ENCODE assay signal across 8 cellular contexts in genomic region chr15:42490246-42490742, GRCh38. TPM values are rescaled to one million over a fixed set of nuclear protein-coding genes. Genes with fewer than 3 reads are reported as not detected.
DNase-seq lines count a peak whose midpoint lies in the region; ATAC-seq, FAIRE-seq and TF ChIP-seq lines count a peak whose summit lies in the region.

No MANE protein-coding gene starts in this region.

- no peaks in the 10 kb centered on the region for H3K9me1 ChIP-seq in endothelial cell of umbilical vein (replicated peaks; ENCODE audit: control insufficient read depth, extremely low read depth, insufficient read depth, low read length)

- no peaks in the 10 kb centered on the region for H4K20me1 ChIP-seq in endothelial cell of umbilical vein (replicated peaks; ENCODE audit: control insufficient read depth, extremely low read depth, insufficient read depth, low read length)

- no peak for ATAC-seq in GM19023 (IDR thresholded peaks at IDR 0.05; ENCODE audit: unreplicated experiment)
- ATAC-seq in GM19452 (IDR thresholded peaks at IDR 0.05; ENCODE audit: unreplicated experiment), result no peak

- H2AFZ ChIP-seq in endothelial cell of umbilical vein (ENCODE audit: low read depth, low read length), result peak overlapping the region; percentile 22

- TF ChIP-seq POLR2A in H54 (IDR thresholded peaks at IDR 0.05; ENCODE audit: low read depth, low read length) (no peak), endothelial cell of umbilical vein (IDR thresholded peaks at IDR 0.05; ENCODE audit: low read depth, low read length) (no peak)

- intact Hi-C loops in endothelial cell of umbilical vein (cut with micrococcal nuclease), result loop anchor here (2.0 to 5.0 kb wide), 2 partner anchors 85 to 218 kb away; partner anchors contain the start of genes GANC, STARD9 and TMEM87A

- H3K4me3 ChIP-seq in AG10803 (ENCODE audit: low read length), result peak overlapping the region; percentile 98
- peak overlapping the region; percentile 76 for H3K4me3 ChIP-seq in SJCRH30
- peak overlapping the region; percentile 79 to 94 (median 92) for H3K4me3 ChIP-seq in endothelial cell of umbilical vein (replicated peaks in 1 of 3; ENCODE audit: insufficient read depth in 1 of 3, low read depth in 1 of 3, low read length in 3 of 3)

- no peaks in the 10 kb centered on the region for H3K9me3 Mint-ChIP-seq in nephron

- peaks cover 48% of the 10 kb centered on the region for H3K79me2 ChIP-seq in endothelial cell of umbilical vein (ENCODE audit: control insufficient read depth, insufficient read depth, low read length)

- POLR2A ChIA-PET in endothelial cell of umbilical vein (lab: Charles Lee), result interaction anchor here (0.5 to 1.3 kb wide), 4 partner anchors 12 to 217 kb away, joined by 3 to 4 read pairs (median 4); partner anchors contain the start of genes GANC and TMEM87A

- H3K9ac ChIP-seq in endothelial cell of umbilical vein (replicated peaks; ENCODE audit: extremely low read depth, insufficient read depth, low read length), result peak overlapping the region; percentile 98

- H3K4me3 Mint-ChIP-seq in nephron, result peak overlapping the region; percentile 86 to 98 (median 96)

- BruUV-seq in endothelial cell of umbilical vein (replicated peaks; lab: Mats Ljungman, UMichigan), result TSS peak; percentile 18

- H3K9me3 ChIP-seq in SJCRH30 (replicated peaks) (no peaks in the 10 kb centered on the region), endothelial cell of umbilical vein (replicated peaks; ENCODE audit: control insufficient read depth, insufficient read depth, low read length) (no peaks in the 10 kb centered on the region)

- H3K4me2 ChIP-seq in endothelial cell of umbilical vein (ENCODE audit: insufficient read depth, low read length), result peak overlapping the region; percentile 99

- CTCF ChIA-PET in endothelial cell of umbilical vein (lab: Charles Lee), result interaction anchor here (0.8 to 2.0 kb wide), 7 partner anchors 9 to 159 kb away, joined by 3 to 5 read pairs (median 4); no protein-coding TSS in a partner anchor

- H3K4me1 ChIP-seq in SJCRH30 (peaks cover 3% of the 10 kb centered on the region; the same call in 1 of the 2 replicates), endothelial cell of umbilical vein (ENCODE audit: control insufficient read depth, extremely low read depth, insufficient read depth, low read length) (peaks cover 36% of the 10 kb centered on the region)

- peak overlapping the region; percentile 98 for H3K27ac ChIP-seq in SJCRH30
- H3K27ac ChIP-seq in endothelial cell of umbilical vein (ENCODE audit: insufficient read depth, low read depth, low read length), result peak overlapping the region; percentile 99

- no peaks in the 10 kb centered on the region for H3K27me3 ChIP-seq in SJCRH30
- H3K27me3 ChIP-seq in endothelial cell of umbilical vein (ENCODE audit: control insufficient read depth in 2 of 2, insufficient read depth in 2 of 2, low read length in 2 of 2), result no peaks in the 10 kb centered on the region

- FAIRE-seq in H54 (lab: Jason Lieb, UNC) (peak; percentile 48), endothelial cell of umbilical vein (lab: Jason Lieb, UNC) (peak; percentile 47)

- TF ChIP-seq CTCF in AG10803 (conservative IDR thresholded peaks at IDR 0.05; ENCODE audit: low read length), result no peak
- no peak for TF ChIP-seq CTCF in endothelial cell of umbilical vein (IDR thresholded peaks at IDR 0.05; ENCODE audit: extremely low read depth in 1 of 2, insufficient read depth in 1 of 2, low read depth in 1 of 2, low read length in 2 of 2)
- TF ChIP-seq CTCF in nephron (IDR thresholded peaks at IDR 0.05; ENCODE audit: unreplicated experiment in 3 of 3), result no peak

- no peaks in the 10 kb centered on the region for H3K27me3 Mint-ChIP-seq in nephron (ENCODE audit: low read depth)

- H3K36me3 Mint-ChIP-seq in nephron (ENCODE audit: low read depth), result peaks cover 7% of the 10 kb centered on the region

- peak; percentile 4 for DNase-seq in AG10803 (ENCODE audit: low read depth)
- no peak for DNase-seq in H54 (ENCODE audit: insufficient read length, low spot score)
- DNase-seq in SJCRH30, result no peak
- DNase-seq in endothelial cell of umbilical vein (ENCODE audit: low read depth, low spot score), result peak; percentile 44
- DNase-seq in HK-2 (ENCODE audit: unreplicated experiment), result no peak

- peaks cover 25% of the 10 kb centered on the region for H3K4me1 Mint-ChIP-seq in nephron

- peak overlapping the region; percentile 99 to 100 (median 100) for H3K27ac Mint-ChIP-seq in nephron

- H3K36me3 ChIP-seq in SJCRH30, result no peaks in the 10 kb centered on the region
- H3K36me3 ChIP-seq in endothelial cell of umbilical vein (ENCODE audit: control insufficient read depth in 2 of 2, extremely low read depth in 1 of 2, insufficient read depth in 2 of 2, low read length in 2 of 2), result no peaks in the 10 kb centered on the region

- dilution Hi-C loops in endothelial cell of umbilical vein (cut with MboI; ENCODE audit: extremely low pct_ligation_motif_present, low sequenced_read_pairs), result no loop called here

TF ChIP-seq in endothelial cell of umbilical vein, 7 proteins besides CTCF, POLR2A, EP300 and RAD21:
- no peak for TF ChIP-seq EZH2 (IDR thresholded peaks at IDR 0.05; ENCODE audit: borderline replicate concordance, low read depth, low read length, severe bottlenecking)
- no peak for TF ChIP-seq MYC (IDR thresholded peaks at IDR 0.05; ENCODE audit: low read depth, low read length)
- TF ChIP-seq MAX (IDR thresholded peaks at IDR 0.05; ENCODE audit: insufficient read depth, insufficient read length), result no peak
TF ChIP-seq in endothelial cell of umbilical vein: peak in this region for 0.

RNA-seq across cellular contexts. Expression of gene ZNF106, which starts 0.6 kb away (rescaled TPM):
- 84.6 and 86.2 TPM in 2 replicates for total RNA-seq in SJCRH30 (2014; rRNA removed; shearing (Covaris generic))
- 51.2 and 53.5 TPM in 2 replicates for total RNA-seq in endothelial cell of umbilical vein
- 16.7 and 18.9 TPM in 2 replicates for polyA plus RNA-seq in endothelial cell of umbilical vein
- polyA plus RNA-seq in endothelial cell of umbilical vein (2011; cell fraction: cytosol; rRNA removed), result 16.3 and 17.3 TPM in 2 replicates
- 17.8 and 18.5 TPM in 2 replicates for polyA plus RNA-seq in endothelial cell of umbilical vein (2011; cell fraction: nucleus; rRNA removed)
- 29.7 and 40.7 TPM in 2 replicates for polyA plus RNA-seq in endothelial cell of umbilical vein (2012)
- 86.9 and 96.7 TPM in 2 replicates for polyA minus RNA-seq in endothelial cell of umbilical vein
- polyA minus RNA-seq in endothelial cell of umbilical vein (2011; cell fraction: cytosol; rRNA and poly(A)+ RNA removed), result 48.4 TPM
- 33.3 and 54.0 TPM in 2 replicates for polyA minus RNA-seq in endothelial cell of umbilical vein (2011; cell fraction: nucleus; rRNA and poly(A)+ RNA removed)

RNA-seq across cellular contexts. Expression of gene SNAP23, which starts 5.1 kb away (rescaled TPM):
- 52.6 and 60.7 TPM in 2 replicates for total RNA-seq in SJCRH30 (2014; rRNA removed; shearing (Covaris generic))
- total RNA-seq in endothelial cell of umbilical vein, result 126 and 141 TPM in 2 replicates
- polyA plus RNA-seq in endothelial cell of umbilical vein, result 56.5 and 152 TPM in 2 replicates
- 72.1 and 79.9 TPM in 2 replicates for polyA plus RNA-seq in endothelial cell of umbilical vein (2011; cell fraction: cytosol; rRNA removed)
- polyA plus RNA-seq in endothelial cell of umbilical vein (2011; cell fraction: nucleus; rRNA removed), result 115 and 178 TPM in 2 replicates
- polyA plus RNA-seq in endothelial cell of umbilical vein (2012), result 152 and 194 TPM in 2 replicates
- polyA minus RNA-seq in endothelial cell of umbilical vein, result 60.5 and 68.5 TPM in 2 replicates
- 11.0 TPM for polyA minus RNA-seq in endothelial cell of umbilical vein (2011; cell fraction: cytosol; rRNA and poly(A)+ RNA removed)
- polyA minus RNA-seq in endothelial cell of umbilical vein (2011; cell fraction: nucleus; rRNA and poly(A)+ RNA removed), result 54.5 and 72.7 TPM in 2 replicates

RNA-seq across cellular contexts. Expression of gene LRRC57, which starts 58.3 kb away (rescaled TPM):
- total RNA-seq in SJCRH30 (2014; rRNA removed; shearing (Covaris generic)), result 23.8 and 26.4 TPM in 2 replicates
- total RNA-seq in endothelial cell of umbilical vein, result 32.8 and 39.2 TPM in 2 replicates
- polyA plus RNA-seq in endothelial cell of umbilical vein, result 11.2 and 13.4 TPM in 2 replicates
- 17.5 and 19.2 TPM in 2 replicates for polyA plus RNA-seq in endothelial cell of umbilical vein (2011; cell fraction: cytosol; rRNA removed)
- polyA plus RNA-seq in endothelial cell of umbilical vein (2011; cell fraction: nucleus; rRNA removed), result 11.2 and 12.3 TPM in 2 replicates
- 12.6 and 19.2 TPM in 2 replicates for polyA plus RNA-seq in endothelial cell of umbilical vein (2012)
- polyA minus RNA-seq in endothelial cell of umbilical vein, result 10.5 and 12.2 TPM in 2 replicates
- 8.5 TPM for polyA minus RNA-seq in endothelial cell of umbilical vein (2011; cell fraction: cytosol; rRNA and poly(A)+ RNA removed)
- 4.9 and 9.5 TPM in 2 replicates for polyA minus RNA-seq in endothelial cell of umbilical vein (2011; cell fraction: nucleus; rRNA and poly(A)+ RNA removed)

RNA-seq across cellular contexts. Expression of gene HAUS2, which starts 58.3 kb away (rescaled TPM):
- 54.7 and 59.2 TPM in 2 replicates for total RNA-seq in SJCRH30 (2014; rRNA removed; shearing (Covaris generic))
- 33.5 and 37.8 TPM in 2 replicates for total RNA-seq in endothelial cell of umbilical vein
- 9.9 and 12.6 TPM in 2 replicates for polyA plus RNA-seq in endothelial cell of umbilical vein
- polyA plus RNA-seq in endothelial cell of umbilical vein (2011; cell fraction: cytosol; rRNA removed), result 21.0 and 21.6 TPM in 2 replicates
- 8.0 and 11.9 TPM in 2 replicates for polyA plus RNA-seq in endothelial cell of umbilical vein (2011; cell fraction: nucleus; rRNA removed)
- polyA plus RNA-seq in endothelial cell of umbilical vein (2012), result 18.0 and 30.5 TPM in 2 replicates
- 6.0 and 8.8 TPM in 2 replicates for polyA minus RNA-seq in endothelial cell of umbilical vein
- 13.2 TPM for polyA minus RNA-seq in endothelial cell of umbilical vein (2011; cell fraction: cytosol; rRNA and poly(A)+ RNA removed)
- polyA minus RNA-seq in endothelial cell of umbilical vein (2011; cell fraction: nucleus; rRNA and poly(A)+ RNA removed), result 5.6 and 8.0 TPM in 2 replicates

Comparison
In these comparisons a context has a peak if more than half of its experiments do, and no peak if none do; other contexts are left out.
1. DNase-seq: peak in AG10803 (single experiment) and endothelial cell of umbilical vein (single experiment); none in H54 (single experiment), SJCRH30 (0 of 2) and HK-2 (single experiment).
2. Peak in every context shown above with its lines, with median percentiles within 50 percentile points of each other: H3K4me3 ChIP-seq.